ENCODE assay signal across 23 cellular contexts in genomic region chr5:94113087-94113486, GRCh38.
"Had no signal": no experiment of that assay in that cellular context is flagged by ENCODE, and none has a peak within 500 bp of the region (broad histone marks: within the 10 kb centered on the region; RNA-seq: fewer than 3 reads in every experiment).

No MANE protein-coding gene starts in this region.

- DNase-seq: colonic mucosa; effector CD4-positive, alpha-beta T cell; endodermal cell; erythroblast; foreskin melanocyte; head of caudate nucleus; kidney; left cardiac atrium; left ventricle myocardium inferior; mesendoderm; naive B cell; posterior cingulate gyrus; sigmoid colon; stimulated activated CD4-positive, alpha-beta T cell treated with anti-CD3 and anti-CD28 coated beads, Interleukin-12 subunit alpha, Interleukin-12 subunit beta, amount 100 ng/mL, for 4 hours; stimulated activated naive CD4-positive, alpha-beta T cell treated with Interleukin-2 at 50 U/mL for 16 hours; thyroid gland; upper lobe of left lung; uterus had no signal

- H3K9me3 ChIP-seq: colonic mucosa, neutrophil, suprapubic skin, thyroid gland, uterus had no signal

- H3K27ac ChIP-seq: colonic mucosa, left ventricle myocardium inferior, neutrophil, suprapubic skin, thyroid gland, upper lobe of left lung, uterus had no signal

- H3K4me2 ChIP-seq: hepatocyte had no signal

- H3K36me3 ChIP-seq: colonic mucosa, left ventricle myocardium inferior, neutrophil, sigmoid colon, suprapubic skin, thyroid gland, upper lobe of left lung, uterus had no signal

- H3K4me3 ChIP-seq: colonic mucosa, hepatocyte, left ventricle myocardium inferior, lung, sigmoid colon, skin epidermis, suprapubic skin, thyroid gland, upper lobe of left lung, uterus had no signal

- ATAC-seq: left cardiac atrium had no signal

- H3K4me1 ChIP-seq: colonic mucosa, uterus had no signal

- H3K27me3 ChIP-seq: colonic mucosa, hepatocyte, neutrophil, sigmoid colon, suprapubic skin, thyroid gland, upper lobe of left lung, uterus had no signal
